In the genomic region with DNA sequence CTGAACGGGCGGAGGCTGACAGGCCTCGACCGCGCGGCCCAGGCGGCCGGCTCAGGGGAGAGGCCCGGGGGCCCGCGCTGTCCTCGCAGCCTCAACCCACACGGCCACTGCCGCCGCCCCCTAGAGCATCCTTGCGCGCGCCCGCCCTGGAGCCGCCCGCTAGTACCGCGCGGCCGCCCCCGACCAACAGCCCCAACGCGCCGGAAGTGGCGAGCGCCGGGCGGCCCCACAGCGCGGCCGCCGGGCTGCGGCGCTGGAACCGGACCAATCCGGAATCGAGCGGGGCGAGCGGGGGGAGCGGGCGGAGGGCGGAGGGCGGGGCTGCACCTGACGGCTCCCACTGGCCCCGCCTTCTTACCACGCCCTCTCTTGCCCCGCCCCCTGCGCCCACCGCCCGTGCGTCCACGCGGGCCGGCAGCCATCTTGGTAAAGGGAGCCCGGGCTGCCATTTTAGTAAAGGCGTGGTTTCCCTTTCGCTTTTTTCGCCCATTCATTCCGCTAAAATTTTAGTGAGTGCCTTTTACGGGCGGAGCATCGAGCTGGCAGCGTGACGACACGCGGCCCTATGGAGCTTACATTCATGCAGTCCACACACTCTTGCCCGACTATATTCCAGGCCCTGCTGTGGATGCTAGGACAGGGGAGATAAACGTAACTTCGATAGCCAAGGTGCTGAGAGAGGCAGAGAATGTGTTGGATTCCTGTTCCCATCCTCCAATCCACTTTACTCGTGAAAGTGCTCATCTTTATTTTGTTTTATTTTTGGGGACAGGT, we compare ENCODE assay signal across 8 cellular contexts. TPM values are rescaled to one million over a fixed set of nuclear protein-coding genes. Genes with fewer than 3 reads are reported as not detected.
DNase-seq lines count a peak whose midpoint lies in the region; ATAC-seq, FAIRE-seq and TF ChIP-seq lines count a peak whose summit lies in the region.

A gene with protein sequence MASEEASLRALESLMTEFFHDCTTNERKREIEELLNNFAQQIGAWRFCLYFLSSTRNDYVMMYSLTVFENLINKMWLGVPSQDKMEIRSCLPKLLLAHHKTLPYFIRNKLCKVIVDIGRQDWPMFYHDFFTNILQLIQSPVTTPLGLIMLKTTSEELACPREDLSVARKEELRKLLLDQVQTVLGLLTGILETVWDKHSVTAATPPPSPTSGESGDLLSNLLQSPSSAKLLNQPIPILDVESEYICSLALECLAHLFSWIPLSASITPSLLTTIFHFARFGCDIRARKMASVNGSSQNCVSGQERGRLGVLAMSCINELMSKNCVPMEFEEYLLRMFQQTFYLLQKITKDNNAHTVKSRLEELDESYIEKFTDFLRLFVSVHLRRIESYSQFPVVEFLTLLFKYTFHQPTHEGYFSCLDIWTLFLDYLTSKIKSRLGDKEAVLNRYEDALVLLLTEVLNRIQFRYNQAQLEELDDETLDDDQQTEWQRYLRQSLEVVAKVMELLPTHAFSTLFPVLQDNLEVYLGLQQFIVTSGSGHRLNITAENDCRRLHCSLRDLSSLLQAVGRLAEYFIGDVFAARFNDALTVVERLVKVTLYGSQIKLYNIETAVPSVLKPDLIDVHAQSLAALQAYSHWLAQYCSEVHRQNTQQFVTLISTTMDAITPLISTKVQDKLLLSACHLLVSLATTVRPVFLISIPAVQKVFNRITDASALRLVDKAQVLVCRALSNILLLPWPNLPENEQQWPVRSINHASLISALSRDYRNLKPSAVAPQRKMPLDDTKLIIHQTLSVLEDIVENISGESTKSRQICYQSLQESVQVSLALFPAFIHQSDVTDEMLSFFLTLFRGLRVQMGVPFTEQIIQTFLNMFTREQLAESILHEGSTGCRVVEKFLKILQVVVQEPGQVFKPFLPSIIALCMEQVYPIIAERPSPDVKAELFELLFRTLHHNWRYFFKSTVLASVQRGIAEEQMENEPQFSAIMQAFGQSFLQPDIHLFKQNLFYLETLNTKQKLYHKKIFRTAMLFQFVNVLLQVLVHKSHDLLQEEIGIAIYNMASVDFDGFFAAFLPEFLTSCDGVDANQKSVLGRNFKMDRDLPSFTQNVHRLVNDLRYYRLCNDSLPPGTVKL (minus strand): TSS at position 208 of the 774 bp plus-strand sequence. CDS start 597 bp downstream, outside the sequence.

- no peaks in the 10 kb centered on the region for H3K27me3 Mint-ChIP-seq in IgD-negative memory B cell

- peak within 1 kb of the TSS; percentile 71 to 95 (median 89) for H3K27ac Mint-ChIP-seq in IgD-negative memory B cell

- H3K4me3 Mint-ChIP-seq in IgD-negative memory B cell, result peak within 1 kb of the TSS; percentile 84 to 98 (median 93)

- no peak for FAIRE-seq in D721Med (lab: Jason Lieb, UNC)

- peak within 1 kb of the TSS; percentile 72 for H3K4me3 ChIP-seq in mononuclear cell (ENCODE audit: low read length)

- ATAC-seq in GM21528 (IDR thresholded peaks at IDR 0.05; ENCODE audit: low FRiP score, unreplicated experiment), result peak; percentile 80

- no peaks in the 10 kb centered on the region for H3K36me3 Mint-ChIP-seq in IgD-negative memory B cell

- H3K9me3 Mint-ChIP-seq in IgD-negative memory B cell, result no peaks in the 10 kb centered on the region

- TF ChIP-seq CTCF in D721Med (IDR thresholded peaks at IDR 0.05; ENCODE audit: insufficient read depth, missing control alignments), result no peak

- DNase-seq in D721Med (ENCODE audit: insufficient read length, low spot score), result peak; percentile 72
- DNase-seq in OCI-M1 (lab: John Stamatoyannopoulos, UW), result peak; percentile 98
- DNase-seq in activated T-cell treated with anti-CD3 and anti-CD28 coated beads for 24 hours (ENCODE audit: low read depth), result peak; percentile 99
- DNase-seq in epidermal melanocyte (ENCODE audit: insufficient read length, low spot score), result peak; percentile 80
- DNase-seq in stimulated activated CD8-positive, alpha-beta memory T cell treated with anti-CD3 and anti-CD28 coated beads, Interleukin-2, amount 100 ng/mL, for 48 hours (ENCODE audit: low read depth in 2 of 2), result peak; percentile 98 to 99

- H3K27me3 ChIP-seq in mononuclear cell (ENCODE audit: insufficient read depth, low read length), result no peaks in the 10 kb centered on the region

- peaks cover 46% of the 10 kb centered on the region for H3K4me1 ChIP-seq in mononuclear cell (ENCODE audit: insufficient read depth, low read length)

- peaks cover 17 to 29% (median 28%) of the 10 kb centered on the region in 3 donors for H3K4me1 Mint-ChIP-seq in IgD-negative memory B cell

- H3K9me3 ChIP-seq in mononuclear cell (ENCODE audit: low read depth, low read length), result no peaks in the 10 kb centered on the region

RNA-seq across cellular contexts. Expression of the gene that starts here (rescaled TPM):
- polyA plus RNA-seq in IgD-negative memory B cell, result 86.1 TPM
- total RNA-seq in mononuclear cell, result 211 TPM

Comparison
In these comparisons a context has a peak if more than half of its experiments do, and no peak if none do; other contexts are left out.
1. Peak in every context shown above with its lines: DNase-seq, ATAC-seq and H3K4me3 ChIP-seq.